In the genomic region with DNA sequence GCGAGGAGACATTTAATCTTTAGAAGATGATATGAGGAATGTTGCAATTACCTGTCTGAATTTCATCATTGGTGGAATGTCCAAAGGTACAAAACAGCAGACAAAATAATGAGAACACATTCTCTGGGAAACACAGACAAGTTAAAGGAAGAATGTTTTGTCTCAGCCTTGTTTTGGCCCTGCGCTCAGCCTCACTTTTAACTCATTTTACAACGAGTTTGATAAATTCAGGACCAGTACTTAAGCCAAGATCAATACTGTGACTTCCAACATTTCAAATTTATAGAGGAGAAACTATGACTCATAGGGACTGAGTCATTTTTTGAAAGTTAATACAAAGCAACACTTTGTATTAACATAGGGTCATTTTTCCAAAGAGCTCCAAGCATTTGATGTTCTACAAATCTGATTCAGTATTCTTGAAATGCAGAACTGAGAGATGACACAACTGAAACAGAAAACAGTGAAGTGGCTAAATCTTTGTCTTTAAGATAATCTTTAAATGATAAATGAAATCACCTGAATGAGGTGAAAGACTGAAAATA, we compare ENCODE assay signal across 10 cellular contexts.
DNase-seq lines count a peak whose midpoint lies in the region; ATAC-seq and TF ChIP-seq lines count a peak whose summit lies in the region.
"Had no signal": no experiment of that assay in that cellular context is flagged by ENCODE, and none has a peak within 500 bp of the region (broad histone marks: within the 10 kb centered on the region; RNA-seq: fewer than 3 reads in every experiment).

No MANE protein-coding gene starts in this region.

- H3K4me1 ChIP-seq in SJCRH30: no peaks in the 10 kb centered on the region
- H3K4me1 ChIP-seq: Peyer's patch had no signal

- H3K4me1 Mint-ChIP-seq in mesothelial cell of epicardium: peaks cover 13% of the 10 kb centered on the region

- peaks cover 11% of the 10 kb centered on the region for H3K9me3 Mint-ChIP-seq in mesothelial cell of epicardium

- H3K4me3 Mint-ChIP-seq in mesothelial cell of epicardium: no peak overlapping the region

- ATAC-seq in GM18867 (IDR thresholded peaks at IDR 0.05; ENCODE audit: unreplicated experiment) (peak; percentile 37), HG02938 (IDR thresholded peaks at IDR 0.05; ENCODE audit: unreplicated experiment) (peak; percentile 49)

- DNase-seq in RPMI7951 (ENCODE audit: low read depth) (peak; percentile 11), mesothelial cell of epicardium (ENCODE audit: low spot score in 2 of 2, unreplicated experiment in 2 of 2) (no peak), NCI-H2081 (lab: John Stamatoyannopoulos, UW) (no peak), SIG-M5 treated with dmso at 0.1 percent for 504 hours (lab: John Stamatoyannopoulos, UW; ENCODE audit: unreplicated experiment) (no peak), SJCRH30 (no peak)
- no peak for DNase-seq in activated CD4-positive, CD25-positive, alpha-beta regulatory T cell (lab: John Stamatoyannopoulos, UW)
- DNase-seq: activated naive CD8-positive, alpha-beta T cell treated with anti-CD3 and anti-CD28 coated beads, Interleukin-2, amount 10 ng/mL, durations not matched to agents 7 days and 5 days; Peyer's patch had no signal

- no peaks in the 10 kb centered on the region for H3K27me3 Mint-ChIP-seq in mesothelial cell of epicardium (ENCODE audit: low read depth)
- H3K27me3 Mint-ChIP-seq: activated naive CD8-positive, alpha-beta T cell treated with anti-CD3 and anti-CD28 coated beads, Interleukin-2, amount 10 ng/mL, durations not matched to agents 7 days and 5 days had no signal

- H3K27me3 ChIP-seq in SJCRH30: no peaks in the 10 kb centered on the region
- H3K27me3 ChIP-seq: Peyer's patch had no signal

- no peaks in the 10 kb centered on the region for H3K9me3 ChIP-seq in SJCRH30 (replicated peaks)
- H3K9me3 ChIP-seq: Peyer's patch had no signal

- H3K36me3 Mint-ChIP-seq in mesothelial cell of epicardium: peaks cover 5% of the 10 kb centered on the region
- H3K36me3 Mint-ChIP-seq: activated naive CD8-positive, alpha-beta T cell treated with anti-CD3 and anti-CD28 coated beads, Interleukin-2, amount 10 ng/mL, durations not matched to agents 7 days and 5 days had no signal

- H3K27ac ChIP-seq in SJCRH30: no peak overlapping the region
- H3K27ac ChIP-seq: Peyer's patch had no signal

- TF ChIP-seq CTCF in mesothelial cell of epicardium (IDR thresholded peaks at IDR 0.05; ENCODE audit: unreplicated experiment): no peak

- no peak overlapping the region for H3K4me3 ChIP-seq in SJCRH30
- H3K4me3 ChIP-seq: Peyer's patch had no signal

- no peaks in the 10 kb centered on the region for H3K36me3 ChIP-seq in SJCRH30
- H3K36me3 ChIP-seq: Peyer's patch had no signal

- H3K27ac Mint-ChIP-seq in mesothelial cell of epicardium: peak overlapping the region; percentile 87
- H3K27ac Mint-ChIP-seq: activated naive CD8-positive, alpha-beta T cell treated with anti-CD3 and anti-CD28 coated beads, Interleukin-2, amount 10 ng/mL, durations not matched to agents 7 days and 5 days had no signal
